8 cellular contexts compared by ENCODE assay signal in the genomic region with DNA sequence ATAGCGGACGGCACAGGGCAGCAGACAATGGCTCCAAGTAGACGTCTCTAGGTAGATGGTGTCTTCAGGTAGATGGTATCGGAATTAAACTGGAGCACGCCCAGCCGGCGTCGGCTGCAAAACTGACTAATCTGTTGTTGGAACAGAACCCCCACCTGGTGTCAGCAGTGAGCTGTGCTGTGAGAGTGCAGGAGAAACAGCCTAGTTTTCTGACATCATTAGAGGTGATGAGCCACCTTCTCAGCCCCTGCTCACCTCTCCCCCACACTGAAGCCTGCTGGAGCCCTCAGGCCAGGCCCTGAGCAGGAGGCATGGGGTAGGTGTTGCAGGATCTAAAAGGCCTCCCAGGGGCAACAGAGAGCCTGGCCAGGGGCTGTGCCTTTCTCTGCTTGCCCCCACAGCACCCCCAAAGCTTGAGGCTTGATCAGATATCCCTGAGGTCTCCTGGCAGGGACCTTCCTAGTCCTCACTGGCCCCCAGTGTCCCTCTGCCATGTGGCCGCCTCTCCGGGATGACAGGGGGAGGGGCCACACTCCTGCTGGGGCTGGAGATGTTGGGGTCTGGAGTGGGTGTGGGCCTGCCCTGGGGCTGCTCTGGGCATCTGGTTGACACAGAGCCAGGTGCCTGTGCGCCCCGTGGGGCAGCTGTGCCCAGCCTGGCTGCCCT. TPM values are rescaled to one million over a fixed set of nuclear protein-coding genes. Genes with fewer than 3 reads are reported as not detected.
DNase-seq lines count a peak whose midpoint lies in the region; ATAC-seq and TF ChIP-seq lines count a peak whose summit lies in the region.

No MANE protein-coding gene starts in this region.

- peak overlapping the region; percentile 5; the same call in 1 of the 2 replicates for H3K9ac ChIP-seq in PC-3 (ENCODE audit: low read length)

- H2AFZ ChIP-seq in PC-3 (ENCODE audit: low read length): no peak overlapping the region

- DNase-seq in left cardiac atrium (peak; percentile 39), Right ventricle myocardium inferior (ENCODE audit: missing footprints) (no peak), PC-3 (peak; percentile 86), activated T-helper 1 cell treated with Interleukin-2 at 50 U/mL for 16 hours (ENCODE audit: low read depth) (peak; percentile 45), right cardiac atrium (peak in 2 of 3 donors; percentile 47 to 63), occipital lobe (lab: John Stamatoyannopoulos, UW) (no peak)
- peak; percentile 36 to 57 for DNase-seq in stimulated activated CD4-positive, alpha-beta T cell treated with anti-CD3 and anti-CD28 coated beads, Interleukin-2, amount 100 ng/mL, for 48 hours

- peak overlapping the region; percentile 52; the same call in 1 of the 2 replicates for H3K4me2 ChIP-seq in PC-3 (ENCODE audit: low read length)

- ATAC-seq in left cardiac atrium: peak; percentile 14 to 57
- no peak for ATAC-seq in Right ventricle myocardium inferior
- peak; percentile 95 for ATAC-seq in PC-3
- ATAC-seq in right cardiac atrium: no peak
- ATAC-seq in GM21390 (IDR thresholded peaks at IDR 0.05; ENCODE audit: unreplicated experiment): no peak

- no peaks in the 10 kb centered on the region for H4K20me1 ChIP-seq in PC-3 (ENCODE audit: low read length)

- H3K4me1 ChIP-seq in PC-3 (ENCODE audit: insufficient read depth, low read length) (peaks cover 5% of the 10 kb centered on the region), right cardiac atrium (ENCODE audit: control insufficient read depth, insufficient read depth, low read length) (peaks cover under 1% of the 10 kb centered on the region)

- H3K27me3 ChIP-seq in PC-3 (ENCODE audit: low read length) (no peaks in the 10 kb centered on the region), right cardiac atrium (ENCODE audit: control insufficient read depth, insufficient read depth) (no peaks in the 10 kb centered on the region)

- BruUV-seq in PC-3 (replicated peaks; lab: Mats Ljungman, UMichigan): no TSS peak

- H3K79me2 ChIP-seq in PC-3 (ENCODE audit: low read length): no peaks in the 10 kb centered on the region

- intact Hi-C loops in left cardiac atrium (cut with DNase I): no loop called here
- intact Hi-C loops in Right ventricle myocardium inferior (cut with DNase I): no loop called here
- intact Hi-C loops in PC-3 (cut with micrococcal nuclease): loop anchor here (2.0 to 5.0 kb wide), 3 partner anchors 44 to 61 kb away; partner anchors contain the start of genes GMEB2 and PTK6
- intact Hi-C loops in right cardiac atrium (cut with DNase I): no loop called here

- CTCF ChIA-PET in PC-3 (lab: Charles Lee): interaction anchor here (0.6 to 1.0 kb wide), 2 partner anchors 21 to 61 kb away, joined by 3 to 4 read pairs; no protein-coding TSS in a partner anchor

- no peaks in the 10 kb centered on the region for H3K9me3 ChIP-seq in PC-3 (ENCODE audit: low read length)
- no peaks in the 10 kb centered on the region for H3K9me3 ChIP-seq in right cardiac atrium (ENCODE audit: control insufficient read depth, low read length)

- no peaks in the 10 kb centered on the region for H3F3A ChIP-seq in PC-3 (ENCODE audit: low read length, unreplicated experiment)

- H3K4me3 ChIP-seq in PC-3 (ENCODE audit: low read length) (no peak overlapping the region), right cardiac atrium (ENCODE audit: low read length) (no peak overlapping the region)

- POLR2A ChIA-PET in PC-3 (lab: Charles Lee; ENCODE audit: unreplicated experiment): interaction anchor here (0.6 to 0.7 kb wide), 2 partner anchors 60 to 367 kb away, joined by 3 read pairs; no protein-coding TSS in a partner anchor

- peak; percentile 85 for TF ChIP-seq CTCF in PC-3 (conservative IDR thresholded peaks at IDR 0.05; ENCODE audit: low read depth, low read length)

- H3K36me3 ChIP-seq in PC-3 (ENCODE audit: low read depth, low read length): no peaks in the 10 kb centered on the region

- H3K9me2 ChIP-seq in PC-3 (replicated peaks; ENCODE audit: low read length): no peaks in the 10 kb centered on the region

- WGBS in right cardiac atrium: 63% methylated on average over 12 of the region's 12 CpGs

- H3K27ac ChIP-seq in PC-3 (ENCODE audit: low read length): peak overlapping the region; percentile 7; the same call in 1 of the 2 replicates
- no peak overlapping the region for H3K27ac ChIP-seq in right cardiac atrium (ENCODE audit: low read length)

RNA-seq across cellular contexts. Expression of gene HELZ2, which starts 6.9 kb away (rescaled TPM):
- 10 to 100 TPM; 12.1 to 36.0 TPM for total RNA-seq in left cardiac atrium
- 12.8 TPM for total RNA-seq in Right ventricle myocardium inferior
- 33.4 and 77.2 TPM in 2 replicates for total RNA-seq in PC-3 (2014; rRNA removed)
- total RNA-seq in right cardiac atrium: 10 to 100 TPM; 15.6 to 29.5 (median 16.2) TPM
- 8.7 TPM for polyA plus RNA-seq in right cardiac atrium
- total RNA-seq in occipital lobe: 7.2 TPM

RNA-seq across cellular contexts. Expression of gene FNDC11, which starts 27.0 kb away (rescaled TPM):
- total RNA-seq in left cardiac atrium (under 1 TPM in 1 of 2 donors, not detected in 1; 0.08 TPM), Right ventricle myocardium inferior (0.16 TPM), PC-3 (2014; rRNA removed) (0.40 and 1.8 TPM in 2 replicates), right cardiac atrium (under 1 TPM in 3 of 4 donors, not detected in 1; 0.09 to 0.20 (median 0.17) TPM), occipital lobe (4.1 TPM)
- 0.14 TPM for polyA plus RNA-seq in right cardiac atrium

RNA-seq across cellular contexts. Expression of gene SRMS, which starts 33.4 kb away (rescaled TPM):
- not detected for total RNA-seq in left cardiac atrium
- total RNA-seq in Right ventricle myocardium inferior: not detected
- total RNA-seq in PC-3 (2014; rRNA removed): 0.22 and 0.63 TPM in 2 replicates
- not detected for total RNA-seq in right cardiac atrium
- polyA plus RNA-seq in right cardiac atrium: not detected
- total RNA-seq in occipital lobe: not detected

RNA-seq across cellular contexts. Expression of gene PTK6, which starts 43.8 kb away (rescaled TPM):
- under 1 TPM in 1 of 2 donors, not detected in 1; 0.29 TPM for total RNA-seq in left cardiac atrium
- 0.11 TPM for total RNA-seq in Right ventricle myocardium inferior
- total RNA-seq in PC-3 (2014; rRNA removed): 11.1 and 15.1 TPM in 2 replicates
- under 1 TPM in 2 of 4 donors, not detected in 2; 0.09 to 0.15 TPM for total RNA-seq in right cardiac atrium
- 0.14 TPM for polyA plus RNA-seq in right cardiac atrium
- 0.16 TPM for total RNA-seq in occipital lobe

RNA-seq across cellular contexts. Expression of gene GMEB2, which starts 46.0 kb away (rescaled TPM):
- total RNA-seq in left cardiac atrium (1 to 10 TPM; 5.7 to 7.9 TPM), Right ventricle myocardium inferior (6.1 TPM), PC-3 (2014; rRNA removed) (13.7 and 21.9 TPM in 2 replicates), right cardiac atrium (1 to 10 TPM; 7.0 to 7.7 (median 7.3) TPM), occipital lobe (6.9 TPM)
- polyA plus RNA-seq in right cardiac atrium: 6.5 TPM

Comparison
In these comparisons a context has a peak if more than half of its experiments do, and no peak if none do; other contexts are left out.
1. ATAC-seq: peak in left cardiac atrium (2 of 2) and PC-3 (single experiment); none in Right ventricle myocardium inferior (single experiment), right cardiac atrium (0 of 2) and GM21390 (single experiment).
2. DNase-seq: peak in left cardiac atrium (single experiment), PC-3 (single experiment), activated T-helper 1 cell treated with Interleukin-2 at 50 U/mL for 16 hours (single experiment), right cardiac atrium (2 of 3) and stimulated activated CD4-positive, alpha-beta T cell treated with anti-CD3 and anti-CD28 coated beads, Interleukin-2, amount 100 ng/mL, for 48 hours (2 of 2); none in Right ventricle myocardium inferior (single experiment) and occipital lobe (single experiment).